ENCODE assay signal across 1 cellular context in the genomic region with DNA sequence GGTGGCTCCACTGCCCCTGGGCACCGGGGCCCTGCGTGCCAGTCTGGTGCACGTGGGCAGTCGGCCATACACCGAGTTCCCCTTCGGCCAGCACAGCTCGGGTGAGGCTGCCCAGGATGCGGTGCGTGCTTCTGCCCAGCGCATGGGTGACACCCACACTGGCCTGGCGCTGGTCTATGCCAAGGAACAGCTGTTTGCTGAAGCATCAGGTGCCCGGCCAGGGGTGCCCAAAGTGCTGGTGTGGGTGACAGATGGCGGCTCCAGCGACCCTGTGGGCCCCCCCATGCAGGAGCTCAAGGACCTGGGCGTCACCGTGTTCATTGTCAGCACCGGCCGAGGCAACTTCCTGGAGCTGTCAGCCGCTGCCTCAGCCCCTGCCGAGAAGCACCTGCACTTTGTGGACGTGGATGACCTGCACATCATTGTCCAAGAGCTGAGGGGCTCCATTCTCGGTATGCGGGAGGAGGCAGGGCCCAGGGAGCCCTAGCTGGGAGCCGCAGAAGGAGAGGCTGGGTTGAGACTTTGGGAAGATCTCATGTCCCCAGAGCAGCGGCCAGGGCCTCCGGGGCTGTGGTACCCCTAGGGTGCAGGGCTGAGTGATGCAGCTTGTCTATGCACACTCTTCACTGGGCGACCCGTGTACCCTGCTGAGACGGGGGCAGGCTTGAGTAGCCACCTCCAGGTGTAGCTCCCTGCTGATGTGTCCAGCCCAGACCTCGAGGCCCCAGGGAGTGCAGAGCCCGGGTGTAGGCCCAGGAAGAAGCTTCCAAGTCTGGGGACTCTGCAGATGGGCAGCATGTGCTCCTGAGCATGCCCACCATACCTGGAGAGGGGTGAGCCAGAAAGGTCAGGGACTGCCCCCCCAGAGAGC.
TF ChIP-seq lines count a peak whose summit lies in the region.

No MANE protein-coding gene starts in this region.

TF ChIP-seq in A549, 52 proteins besides CTCF, POLR2A, EP300 and RAD21 (continued from another document):
- TF ChIP-seq ESRRA (IDR thresholded peaks at IDR 0.05; ENCODE audit: borderline replicate concordance, low read length) (no peak), CBX2 (IDR thresholded peaks at IDR 0.05; ENCODE audit: borderline replicate concordance, low read depth) (no peak), KDM5A (IDR thresholded peaks at IDR 0.05) (no peak), FOSL2 (IDR thresholded peaks at IDR 0.05) (no peak), FOSL2 (CRISPR knock-in tag; IDR thresholded peaks at IDR 0.05) (no peak), CBX8 (IDR thresholded peaks at IDR 0.05) (no peak), ZNF302 (CRISPR knock-in tag; IDR thresholded peaks at IDR 0.05) (no peak), CEBPB (IDR thresholded peaks at IDR 0.05) (no peak), RNF2 (IDR thresholded peaks at IDR 0.05; ENCODE audit: borderline replicate concordance, low read depth) (no peak), GATA3 (IDR thresholded peaks at IDR 0.05; ENCODE audit: borderline replicate concordance) (no peak)
